ENCODE assay signal across 8 cellular contexts in genomic region chr6:19838442-19839236, GRCh38. TPM values are rescaled to one million over a fixed set of nuclear protein-coding genes. Genes with fewer than 3 reads are reported as not detected.
A peak's percentile ranks its signal among the peaks of the same experiment; 100 is the strongest.
DNase-seq lines count a peak whose midpoint lies in the region; ATAC-seq, FAIRE-seq and TF ChIP-seq lines count a peak whose summit lies in the region.

No MANE protein-coding gene starts in this region.

- ATAC-seq in pancreas = peak; percentile 33 to 61 (median 45)

- FAIRE-seq in pancreas (lab: Jason Lieb, UNC) = no peak

- POLR2A ChIA-PET in AG04449 (lab: Yijun Ruan, JAX) = no interaction called here

- TF ChIP-seq CTCF in AG04449 (IDR thresholded peaks at IDR 0.05; ENCODE audit: insufficient read depth, low read length, missing control alignments) (no peak), pancreas (IDR thresholded peaks at IDR 0.05) (no peak)

- DNase-seq in AG04449 (ENCODE audit: low read depth, low spot score) (no peak), H4 (ENCODE audit: low spot score) (peak; percentile 15), RPMI8226 (peak; percentile 71), foreskin melanocyte (peak; percentile 17), pancreas (peak; percentile 60 to 82 (median 71)), mesenteric fat pad (ENCODE audit: low spot score) (no peak)
- DNase-seq in activated T-helper 2 cell treated with anti-CD3 and anti-CD28 coated beads, Interferon-gamma antibody, Interleukin-2, Interleukin-4, amounts not matched to agents 10 μg/mL and 5 μg/mL and 100 μg/mL, durations not matched to agents 14 hours and 24 hours and 36 hours (ENCODE audit: low spot score) = no peak
- no peak for DNase-seq in stimulated activated CD4-positive, alpha-beta T cell treated with anti-CD3 and anti-CD28 coated beads, Interleukin-4, amount 100 ng/mL, for 24 hours

- peak overlapping the region; percentile 49 to 85 (median 70) for H3K27ac ChIP-seq in pancreas

- H3K9me3 ChIP-seq in pancreas = no peaks in the 10 kb centered on the region

- H3K27me3 ChIP-seq in pancreas = peaks cover 0 to 6% (median 0%) of the 10 kb centered on the region in 4 donors

- 0 to 1% methylated on average over 63 of the region's 63 CpGs for WGBS in pancreas, 2 donors

- peaks cover 53% of the 10 kb centered on the region for H3K27me3 Mint-ChIP-seq in activated T-helper 2 cell treated with anti-CD3 and anti-CD28 coated beads, Interferon-gamma antibody, Interleukin-2, Interleukin-4, amounts not matched to agents 10 μg/mL and 5 μg/mL and 100 μg/mL, durations not matched to agents 14 hours and 24 hours and 36 hours (ENCODE audit: low read depth)

- intact Hi-C loops in pancreas (cut with DNase I) = no loop called here
- intact Hi-C loops in activated T-helper 2 cell treated with anti-CD3 and anti-CD28 coated beads, Interferon-gamma antibody, Interleukin-2, Interleukin-4, amounts not matched to agents 10 μg/mL and 5 μg/mL and 100 μg/mL, durations not matched to agents 14 hours and 24 hours and 36 hours (cut with micrococcal nuclease) = loop anchor here (10.0 kb wide), 1 partner anchor 1756 kb away; the partner anchor contains the start of gene SOX4

- H3K27ac Mint-ChIP-seq in activated T-helper 2 cell treated with anti-CD3 and anti-CD28 coated beads, Interferon-gamma antibody, Interleukin-2, Interleukin-4, amounts not matched to agents 10 μg/mL and 5 μg/mL and 100 μg/mL, durations not matched to agents 14 hours and 24 hours and 36 hours = no peak overlapping the region

- H3K4me1 Mint-ChIP-seq in activated T-helper 2 cell treated with anti-CD3 and anti-CD28 coated beads, Interferon-gamma antibody, Interleukin-2, Interleukin-4, amounts not matched to agents 10 μg/mL and 5 μg/mL and 100 μg/mL, durations not matched to agents 14 hours and 24 hours and 36 hours (ENCODE audit: low read depth) = peaks cover 2% of the 10 kb centered on the region

- peak overlapping the region; percentile 74 for H3K4me3 ChIP-seq in AG04449 (ENCODE audit: low read depth, low read length)
- H3K4me3 ChIP-seq in pancreas = peak overlapping the region; percentile 46 to 72 (median 60)

- CTCF ChIA-PET in AG04449 (lab: Yijun Ruan, JAX) = interaction anchor here (1.2 to 1.7 kb wide), 2 partner anchors 13 kb away, joined by 4 to 10 read pairs; no protein-coding TSS in a partner anchor

- peaks cover 0 to 3% (median 0%) of the 10 kb centered on the region in 3 donors for H3K4me1 ChIP-seq in pancreas

- no peaks in the 10 kb centered on the region for H3K9me3 Mint-ChIP-seq in activated T-helper 2 cell treated with anti-CD3 and anti-CD28 coated beads, Interferon-gamma antibody, Interleukin-2, Interleukin-4, amounts not matched to agents 10 μg/mL and 5 μg/mL and 100 μg/mL, durations not matched to agents 14 hours and 24 hours and 36 hours

- H3K36me3 Mint-ChIP-seq in activated T-helper 2 cell treated with anti-CD3 and anti-CD28 coated beads, Interferon-gamma antibody, Interleukin-2, Interleukin-4, amounts not matched to agents 10 μg/mL and 5 μg/mL and 100 μg/mL, durations not matched to agents 14 hours and 24 hours and 36 hours (ENCODE audit: low read depth) = peaks cover 3% of the 10 kb centered on the region

- H3K36me3 ChIP-seq in pancreas = no peaks in the 10 kb centered on the region

- H3K4me3 Mint-ChIP-seq in activated T-helper 2 cell treated with anti-CD3 and anti-CD28 coated beads, Interferon-gamma antibody, Interleukin-2, Interleukin-4, amounts not matched to agents 10 μg/mL and 5 μg/mL and 100 μg/mL, durations not matched to agents 14 hours and 24 hours and 36 hours (ENCODE audit: low read depth) = no peak overlapping the region

RNA-seq across cellular contexts. Expression of gene ID4, which starts 1.5 kb away (rescaled TPM):
- 4.3 and 5.5 TPM in 2 replicates for total RNA-seq in H4 (2014; rRNA removed; shearing (Covaris generic))
- 10 to 100 TPM; 11.8 to 23.0 (median 18.6) TPM for total RNA-seq in pancreas
- 10 to 100 TPM; 12.4 to 15.7 TPM for polyA plus RNA-seq in pancreas
- not detected in 2 replicates for total RNA-seq in activated T-helper 2 cell treated with anti-CD3 and anti-CD28 coated beads, Interferon-gamma antibody, Interleukin-2, Interleukin-4, amounts not matched to agents 10 μg/mL and 5 μg/mL and 100 μg/mL, durations not matched to agents 14 hours and 24 hours and 36 hours
- total RNA-seq in mesenteric fat pad = 203 TPM

Comparison
In these comparisons a context has a peak if more than half of its experiments do, and no peak if none do; other contexts are left out.
1. DNase-seq: peak in H4 (single experiment), RPMI8226 (single experiment), foreskin melanocyte (single experiment) and pancreas (6 of 6); none in AG04449 (single experiment), activated T-helper 2 cell treated with anti-CD3 and anti-CD28 coated beads, Interferon-gamma antibody, Interleukin-2, Interleukin-4, amounts not matched to agents 10 μg/mL and 5 μg/mL and 100 μg/mL, durations not matched to agents 14 hours and 24 hours and 36 hours (single experiment), stimulated activated CD4-positive, alpha-beta T cell treated with anti-CD3 and anti-CD28 coated beads, Interleukin-4, amount 100 ng/mL, for 24 hours (single experiment) and mesenteric fat pad (single experiment).